9 cellular contexts compared by ENCODE assay signal in the genomic region with DNA sequence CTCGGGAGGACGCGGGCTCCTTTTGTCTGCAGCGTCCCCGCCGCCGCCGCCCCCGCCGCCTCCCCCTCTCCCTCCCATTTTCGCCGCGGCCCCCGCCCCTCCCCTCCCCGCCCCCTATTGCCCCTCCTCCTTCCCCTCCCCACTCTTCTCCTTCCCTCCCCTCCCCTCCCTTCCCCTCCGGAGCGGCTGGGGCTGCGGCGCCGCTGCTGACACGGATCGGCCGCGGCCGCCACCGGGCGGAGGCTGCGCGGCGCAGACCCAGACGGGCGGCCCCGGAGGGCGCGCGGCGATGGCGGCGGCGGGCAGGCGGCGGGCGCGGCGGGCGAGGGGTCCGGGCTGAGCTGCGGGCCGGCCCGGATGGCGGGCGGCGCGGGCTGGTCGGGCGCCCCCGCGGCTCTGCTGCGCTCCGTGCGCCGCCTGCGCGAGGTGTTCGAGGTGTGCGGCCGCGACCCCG. TPM values are rescaled to one million over a fixed set of nuclear protein-coding genes. Genes with fewer than 3 reads are reported as not detected.
DNase-seq lines count a peak whose midpoint lies in the region; ATAC-seq, FAIRE-seq and TF ChIP-seq lines count a peak whose summit lies in the region.
"Had no signal": no experiment of that assay in that cellular context is flagged by ENCODE, and none has a peak within 500 bp of the region (broad histone marks: within the 10 kb centered on the region; RNA-seq: fewer than 3 reads in every experiment).

A gene with protein sequence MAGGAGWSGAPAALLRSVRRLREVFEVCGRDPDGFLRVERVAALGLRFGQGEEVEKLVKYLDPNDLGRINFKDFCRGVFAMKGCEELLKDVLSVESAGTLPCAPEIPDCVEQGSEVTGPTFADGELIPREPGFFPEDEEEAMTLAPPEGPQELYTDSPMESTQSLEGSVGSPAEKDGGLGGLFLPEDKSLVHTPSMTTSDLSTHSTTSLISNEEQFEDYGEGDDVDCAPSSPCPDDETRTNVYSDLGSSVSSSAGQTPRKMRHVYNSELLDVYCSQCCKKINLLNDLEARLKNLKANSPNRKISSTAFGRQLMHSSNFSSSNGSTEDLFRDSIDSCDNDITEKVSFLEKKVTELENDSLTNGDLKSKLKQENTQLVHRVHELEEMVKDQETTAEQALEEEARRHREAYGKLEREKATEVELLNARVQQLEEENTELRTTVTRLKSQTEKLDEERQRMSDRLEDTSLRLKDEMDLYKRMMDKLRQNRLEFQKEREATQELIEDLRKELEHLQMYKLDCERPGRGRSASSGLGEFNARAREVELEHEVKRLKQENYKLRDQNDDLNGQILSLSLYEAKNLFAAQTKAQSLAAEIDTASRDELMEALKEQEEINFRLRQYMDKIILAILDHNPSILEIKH (plus strand): TSS at position 180 of the 454 bp plus-strand sequence. CDS start 178 bp downstream, at position 358.

- peaks cover 18% of the 10 kb centered on the region for H3K27me3 ChIP-seq in BLaER1
- peaks cover 25 to 45% of the 10 kb centered on the region in 2 experiments for H3K27me3 ChIP-seq in K562 (ENCODE audit: control insufficient read depth in 2 of 2, insufficient read depth in 2 of 2, low read length in 2 of 2)
- peaks cover 39% of the 10 kb centered on the region for H3K27me3 ChIP-seq in keratinocyte (ENCODE audit: control insufficient read depth, extremely low read depth, insufficient read depth, low read length)
- peaks cover 49 to 53% of the 10 kb centered on the region in 2 donors for H3K27me3 ChIP-seq in stomach smooth muscle (ENCODE audit: control insufficient read depth in 1 of 2, insufficient read depth in 2 of 2, low read length in 2 of 2)
- H3K27me3 ChIP-seq in MM.1S (replicated peaks; ENCODE audit: insufficient read depth, low read length) = peaks cover 19% of the 10 kb centered on the region; the same call in 1 of the 2 replicates

- H3K9ac ChIP-seq in BLaER1 (peak within 1 kb of the TSS; percentile 65; the same call in 1 of the 2 replicates), K562 (ENCODE audit: insufficient read depth in 1 of 2, low read depth in 2 of 2, low read length in 2 of 2) (no peak within 1 kb of the TSS), keratinocyte (ENCODE audit: control insufficient read depth, extremely low read depth, insufficient read depth, low read length) (no peak within 1 kb of the TSS), stomach smooth muscle (ENCODE audit: low read length in 2 of 2) (no peak within 1 kb of the TSS), MM.1S (ENCODE audit: low read length) (no peak within 1 kb of the TSS)

- intact Hi-C loops in K562 (cut with micrococcal nuclease) = no loop called here

- H2AFZ ChIP-seq in K562 (ENCODE audit: low read depth, low read length) = no peak within 1 kb of the TSS
- no peak within 1 kb of the TSS for H2AFZ ChIP-seq in keratinocyte (ENCODE audit: control insufficient read depth, low read length)
- H2AFZ ChIP-seq in MM.1S (ENCODE audit: low read length) = no peak within 1 kb of the TSS

- TF ChIP-seq CTCF in K562 (IDR thresholded peaks at IDR 0.05 in 2 of 3, conservative IDR thresholded peaks at IDR 0.05 in 1 of 3; ENCODE audit: insufficient read depth in 2 of 3, low read depth in 1 of 3, low read length in 3 of 3) = no peak
- TF ChIP-seq CTCF in keratinocyte (optimal IDR thresholded peaks at IDR 0.05 in 1 of 3, IDR thresholded peaks at IDR 0.05 in 1 of 3, conservative IDR thresholded peaks at IDR 0.05 in 1 of 3; ENCODE audit: extremely low read depth in 1 of 3, insufficient read depth in 2 of 3, low read length in 3 of 3) = no peak
- no peak for TF ChIP-seq CTCF in MM.1S (IDR thresholded peaks at IDR 0.05; ENCODE audit: low read length)

- H3K9me2 ChIP-seq in MM.1S (replicated peaks; ENCODE audit: insufficient read depth, low read length) = no peaks in the 10 kb centered on the region

- no peak for TF ChIP-seq POLR2A in K562 (conservative IDR thresholded peaks at IDR 0.05)

- H3F3A ChIP-seq in MM.1S (ENCODE audit: insufficient read depth, low read length) = no peaks in the 10 kb centered on the region

- H3K4me2 ChIP-seq in BLaER1 = peak within 1 kb of the TSS; percentile 93
- no peak within 1 kb of the TSS for H3K4me2 ChIP-seq in K562 (ENCODE audit: insufficient read depth, low read length)
- H3K4me2 ChIP-seq in keratinocyte (ENCODE audit: control insufficient read depth, extremely low read depth, insufficient read depth, low read depth, low read length) = peak within 1 kb of the TSS; percentile 22
- H3K4me2 ChIP-seq in MM.1S (ENCODE audit: low read depth, low read length) = no peak within 1 kb of the TSS

- ATAC-seq in K562 (peak; percentile 68), GM19328 (IDR thresholded peaks at IDR 0.05; ENCODE audit: unreplicated experiment) (no peak)

- 0% methylated on average over 6 of the region's 69 CpGs for WGBS in K562 (ENCODE audit: insufficient coverage, low coverage, missing lambda C conversion rate)

- TF ChIP-seq RAD21 in K562 (CRISPR knock-in tag; conservative IDR thresholded peaks at IDR 0.05 in 1 of 2, IDR thresholded peaks at IDR 0.05 in 1 of 2) = no peak

- BruUV-seq in K562 (replicated peaks; lab: Mats Ljungman, UMichigan) = no TSS peak

- POLR2A ChIA-PET in K562 (lab: Yijun Ruan, JAX) = no interaction called here

- H3K27ac ChIP-seq in BLaER1 (0 out of 2 replicates have a peak within 1 kb of the TSS, but pooled peaks have one; percentile 35), K562 (ENCODE audit: extremely low read depth, low read depth, low read length) (no peak within 1 kb of the TSS), keratinocyte (ENCODE audit: control insufficient read depth, insufficient read depth, low read length) (no peak within 1 kb of the TSS), stomach smooth muscle (ENCODE audit: low read length) (no peak within 1 kb of the TSS), MM.1S (ENCODE audit: low read length) (no peak within 1 kb of the TSS)

- H3K4me3 ChIP-seq in BLaER1 (peak within 1 kb of the TSS; percentile 71), K562 (no peak within 1 kb of the TSS), keratinocyte (ENCODE audit: control insufficient read depth in 2 of 3, extremely low read depth in 1 of 3, insufficient read depth in 2 of 3, low read depth in 1 of 3, low read length in 3 of 3) (no peak within 1 kb of the TSS), stomach smooth muscle (ENCODE audit: low read length in 2 of 2) (peak within 1 kb of the TSS; percentile 40 to 55), MM.1S (ENCODE audit: low read length) (no peak within 1 kb of the TSS)

- in situ Hi-C loops in K562 (cut with MboI) = no loop called here

- dilution Hi-C loops in keratinocyte (cut with MboI; ENCODE audit: extremely low pct_ligation_motif_present, low sequenced_read_pairs) = no loop called here

- CTCF ChIA-PET in K562 (lab: Yijun Ruan, JAX; ENCODE audit: low intra/inter-chr PET ratio) = no interaction called here

- no peaks in the 10 kb centered on the region for H3K36me3 ChIP-seq in BLaER1
- no peaks in the 10 kb centered on the region for H3K36me3 ChIP-seq in K562 (ENCODE audit: control insufficient read depth, insufficient read depth, low read length)
- no peaks in the 10 kb centered on the region for H3K36me3 ChIP-seq in keratinocyte (ENCODE audit: control insufficient read depth in 2 of 2, extremely low read depth in 1 of 2, insufficient read depth in 2 of 2, low read length in 2 of 2)
- H3K36me3 ChIP-seq in stomach smooth muscle (ENCODE audit: control insufficient read depth in 2 of 2, insufficient read depth in 2 of 2, low read length in 2 of 2) = no peaks in the 10 kb centered on the region
- H3K36me3 ChIP-seq in MM.1S (replicated peaks; ENCODE audit: insufficient read depth, low read length) = no peaks in the 10 kb centered on the region

- H3K4me1 ChIP-seq in BLaER1 (peaks cover 20% of the 10 kb centered on the region), K562 (replicated peaks in 1 of 2; ENCODE audit: control insufficient read depth in 2 of 2, insufficient read depth in 2 of 2, low read length in 2 of 2) (peaks cover 0 to 21% of the 10 kb centered on the region in 2 experiments; a peak in 3 of 5 replicates), keratinocyte (ENCODE audit: control insufficient read depth, extremely low read depth, insufficient read depth, low read length) (no peaks in the 10 kb centered on the region), stomach smooth muscle (ENCODE audit: control insufficient read depth, insufficient read depth, low read length) (peaks cover 9% of the 10 kb centered on the region), MM.1S (ENCODE audit: low read length) (no peaks in the 10 kb centered on the region)

- no peak for FAIRE-seq in K562 (lab: Jason Lieb, UNC)
- no peak for FAIRE-seq in keratinocyte (lab: Jason Lieb, UNC)
- FAIRE-seq: endometrium had no signal

- H3K79me2 ChIP-seq in K562 (ENCODE audit: control insufficient read depth, insufficient read depth, low read length) (no peaks in the 10 kb centered on the region), keratinocyte (ENCODE audit: control insufficient read depth, insufficient read depth, low read length) (no peaks in the 10 kb centered on the region), MM.1S (ENCODE audit: low read length) (no peaks in the 10 kb centered on the region)

- H3K9me1 ChIP-seq in K562 (ENCODE audit: control insufficient read depth, insufficient read depth, low read length) (no peaks in the 10 kb centered on the region), keratinocyte (ENCODE audit: control insufficient read depth, extremely low read depth, insufficient read depth, low read length) (no peaks in the 10 kb centered on the region)

- DNase-seq in Kasumi-1 (lab: John Stamatoyannopoulos, UW) (peak; percentile 7), K562 (ENCODE audit: extremely low read depth in 1 of 4, low spot score in 3 of 4) (peak; percentile 45 to 66 (median 60)), keratinocyte (ENCODE audit: low read depth, low spot score) (no peak), MM.1S (no peak), cerebellar nuclear complex (lab: John Stamatoyannopoulos, UW) (no peak)

- no peak for TF ChIP-seq EP300 in K562 (IDR thresholded peaks at IDR 0.05; ENCODE audit: low read length)

- H4K20me1 ChIP-seq in BLaER1 (peaks cover 24% of the 10 kb centered on the region), K562 (replicated peaks; ENCODE audit: control insufficient read depth, insufficient read depth, low read length) (peaks cover 2% of the 10 kb centered on the region), keratinocyte (ENCODE audit: control insufficient read depth, extremely low read depth, insufficient read depth, low read length) (no peaks in the 10 kb centered on the region), MM.1S (ENCODE audit: insufficient read depth, low read length) (no peaks in the 10 kb centered on the region)

- H3K9me3 ChIP-seq in BLaER1 = no peaks in the 10 kb centered on the region
- H3K9me3 ChIP-seq in K562 (replicated peaks; ENCODE audit: control insufficient read depth, insufficient read depth, low read depth, low read length) = no peaks in the 10 kb centered on the region
- H3K9me3 ChIP-seq in keratinocyte (ENCODE audit: control insufficient read depth, low read depth, low read length) = no peaks in the 10 kb centered on the region
- no peaks in the 10 kb centered on the region for H3K9me3 ChIP-seq in stomach smooth muscle (ENCODE audit: control insufficient read depth in 2 of 2, low read length in 2 of 2)
- H3K9me3 ChIP-seq in MM.1S (replicated peaks; ENCODE audit: insufficient read depth, low read length) = no peaks in the 10 kb centered on the region

RNA-seq across cellular contexts. Expression of the gene that starts here (rescaled TPM):
- 9.2 and 21.1 TPM in 2 replicates for total RNA-seq in K562 (2011; cell fraction: chromatin; rRNA removed; ENCODE audit: low replicate concordance)
- total RNA-seq in K562 (2011; cell fraction: nucleolus; rRNA removed) = 12.4 and 14.0 TPM in 2 replicates
- total RNA-seq in K562 (2011; cell fraction: nucleoplasm; rRNA removed) = 9.8 and 10.8 TPM in 2 replicates
- 14.2 and 16.6 TPM in 2 replicates for total RNA-seq in K562 (2014; rRNA removed)
- total RNA-seq in K562 (2014; rRNA removed; fragmentation: Illumina TruSeq; extraction: Trizol) = 5.8 and 7.0 TPM in 2 replicates
- total RNA-seq in K562 (2015; rRNA removed; fragmentation: Illumina TruSeq; extraction: Trizol) = 9.8 and 11.5 TPM in 2 replicates
- total RNA-seq in K562 (2021) = 12.0 and 12.3 TPM in 2 replicates
- 6.2 and 10.5 TPM in 2 replicates for polyA plus RNA-seq in K562 (2011; rRNA removed)
- polyA plus RNA-seq in K562 (2011; cell fraction: cytosol; rRNA removed) = 5.7 and 10.3 TPM in 2 replicates
- polyA plus RNA-seq in K562 (2011; cell fraction: nucleus; rRNA removed) = 8.2 and 16.3 TPM in 2 replicates
- polyA plus RNA-seq in K562 (2012) = 8.3 and 12.2 TPM in 2 replicates
- 8.1 and 8.9 TPM in 2 replicates for polyA plus RNA-seq in K562 (2014; fragmentation: Illumina TruSeq; extraction: Trizol)
- polyA plus RNA-seq in K562 (2014; fragmentation: Nextera tagmentation; extraction: Ambion mirVana) = under 1 TPM; 0.62 to 0.66 TPM
- 7.9 TPM in 2 replicates for polyA plus RNA-seq in K562 (2014; rRNA removed)
- 13.4 and 22.4 TPM in 2 replicates for polyA minus RNA-seq in K562 (2011; rRNA and poly(A)+ RNA removed)
- 5.8 and 12.3 TPM in 2 replicates for polyA minus RNA-seq in K562 (2011; cell fraction: cytosol; rRNA and poly(A)+ RNA removed)
- 9.4 and 11.8 TPM in 2 replicates for polyA minus RNA-seq in K562 (2011; cell fraction: nucleus; rRNA and poly(A)+ RNA removed)
- 9.1 to 9.3 TPM (median 9.2 TPM) in 3 replicates for polyA plus RNA-seq in keratinocyte
- 22.6 TPM for polyA plus RNA-seq in keratinocyte (2011; ENCODE audit: low read depth)
- polyA plus RNA-seq in keratinocyte (2011; cell fraction: cytosol; rRNA removed) = 7.1 and 9.6 TPM in 2 replicates
- polyA plus RNA-seq in keratinocyte (2011; cell fraction: nucleus; rRNA removed) = 11.9 and 13.5 TPM in 2 replicates
- polyA plus RNA-seq in keratinocyte (2012; ENCODE audit: low replicate concordance) = 8.6 and 8.9 TPM in 2 replicates
- polyA minus RNA-seq in keratinocyte = 12.4 to 13.6 TPM (median 12.9 TPM) in 3 replicates
- 9.0 TPM for polyA minus RNA-seq in keratinocyte (2011; cell fraction: cytosol; rRNA and poly(A)+ RNA removed)
- 11.4 and 11.8 TPM in 2 replicates for polyA minus RNA-seq in keratinocyte (2011; cell fraction: nucleus; rRNA and poly(A)+ RNA removed)

Comparison
In these comparisons a context has a peak if more than half of its experiments do, and no peak if none do; other contexts are left out.
1. H3K4me2 ChIP-seq: peak in BLaER1 (single experiment) and keratinocyte (single experiment); none in K562 (single experiment) and MM.1S (single experiment).
2. H3K4me3 ChIP-seq: peak in BLaER1 (single experiment) and stomach smooth muscle (2 of 2); none in K562 (single experiment), keratinocyte (0 of 3) and MM.1S (single experiment).
3. DNase-seq: peak in Kasumi-1 (2 of 2) and K562 (4 of 4); none in keratinocyte (single experiment), MM.1S (single experiment) and cerebellar nuclear complex (0 of 2).